Comparison of ENCODE assay signal across 1 cellular context in the genomic region with DNA sequence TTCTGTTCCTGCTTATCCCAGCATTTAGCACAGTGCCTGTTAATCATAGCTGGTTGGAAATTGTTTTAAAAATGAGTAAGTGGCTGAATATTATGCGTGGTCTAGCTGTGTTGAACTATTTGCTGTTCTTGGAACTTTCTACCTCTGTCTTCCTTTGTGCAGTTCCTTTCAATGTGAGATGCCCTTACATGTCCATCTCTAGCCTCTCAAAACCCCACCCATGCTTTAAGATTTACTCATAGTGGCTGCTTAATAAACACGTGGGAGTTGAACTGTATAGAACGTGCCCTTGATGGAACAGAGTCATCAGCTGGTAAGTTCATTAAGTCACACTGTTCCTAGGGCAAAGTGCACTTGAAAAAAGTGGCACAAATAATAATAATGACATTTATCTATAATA.
TF ChIP-seq lines count a peak whose summit lies in the region.

No MANE protein-coding gene starts in this region.

TF ChIP-seq in WTC11, 78 proteins besides CTCF, POLR2A, EP300 and RAD21 (continued from another document):
- TF ChIP-seq, protein P1, sequence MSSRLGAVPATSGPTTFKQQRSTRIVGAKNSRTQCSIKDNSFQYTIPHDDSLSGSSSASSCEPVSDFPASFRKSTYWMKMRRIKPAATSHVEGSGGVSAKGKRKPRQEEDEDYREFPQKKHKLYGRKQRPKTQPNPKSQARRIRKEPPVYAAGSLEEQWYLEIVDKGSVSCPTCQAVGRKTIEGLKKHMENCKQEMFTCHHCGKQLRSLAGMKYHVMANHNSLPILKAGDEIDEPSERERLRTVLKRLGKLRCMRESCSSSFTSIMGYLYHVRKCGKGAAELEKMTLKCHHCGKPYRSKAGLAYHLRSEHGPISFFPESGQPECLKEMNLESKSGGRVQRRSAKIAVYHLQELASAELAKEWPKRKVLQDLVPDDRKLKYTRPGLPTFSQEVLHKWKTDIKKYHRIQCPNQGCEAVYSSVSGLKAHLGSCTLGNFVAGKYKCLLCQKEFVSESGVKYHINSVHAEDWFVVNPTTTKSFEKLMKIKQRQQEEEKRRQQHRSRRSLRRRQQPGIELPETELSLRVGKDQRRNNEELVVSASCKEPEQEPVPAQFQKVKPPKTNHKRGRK (CRISPR knock-in tag; IDR thresholded peaks at IDR 0.05; ENCODE audit: borderline replicate concordance), result no peak
- TF ChIP-seq SMAD3 (CRISPR knock-in tag; IDR thresholded peaks at IDR 0.05; ENCODE audit: borderline replicate concordance) (no peak), GTF2I (CRISPR knock-in tag; conservative IDR thresholded peaks at IDR 0.05) (no peak), ZNF138 (CRISPR knock-in tag; conservative IDR thresholded peaks at IDR 0.05) (no peak)
- TF ChIP-seq, protein P2, sequence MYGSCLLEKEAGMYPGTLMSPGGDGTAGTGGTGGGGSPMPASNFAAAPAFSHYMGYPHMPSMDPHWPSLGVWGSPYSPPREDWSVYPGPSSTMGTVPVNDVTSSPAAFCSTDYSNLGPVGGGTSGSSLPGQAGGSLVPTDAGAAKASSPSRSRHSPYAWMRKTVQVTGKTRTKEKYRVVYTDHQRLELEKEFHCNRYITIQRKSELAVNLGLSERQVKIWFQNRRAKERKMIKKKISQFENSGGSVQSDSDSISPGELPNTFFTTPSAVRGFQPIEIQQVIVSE (CRISPR knock-in tag; IDR thresholded peaks at IDR 0.05; ENCODE audit: borderline replicate concordance), result no peak
